8 cellular contexts compared by ENCODE assay signal in the genomic region with DNA sequence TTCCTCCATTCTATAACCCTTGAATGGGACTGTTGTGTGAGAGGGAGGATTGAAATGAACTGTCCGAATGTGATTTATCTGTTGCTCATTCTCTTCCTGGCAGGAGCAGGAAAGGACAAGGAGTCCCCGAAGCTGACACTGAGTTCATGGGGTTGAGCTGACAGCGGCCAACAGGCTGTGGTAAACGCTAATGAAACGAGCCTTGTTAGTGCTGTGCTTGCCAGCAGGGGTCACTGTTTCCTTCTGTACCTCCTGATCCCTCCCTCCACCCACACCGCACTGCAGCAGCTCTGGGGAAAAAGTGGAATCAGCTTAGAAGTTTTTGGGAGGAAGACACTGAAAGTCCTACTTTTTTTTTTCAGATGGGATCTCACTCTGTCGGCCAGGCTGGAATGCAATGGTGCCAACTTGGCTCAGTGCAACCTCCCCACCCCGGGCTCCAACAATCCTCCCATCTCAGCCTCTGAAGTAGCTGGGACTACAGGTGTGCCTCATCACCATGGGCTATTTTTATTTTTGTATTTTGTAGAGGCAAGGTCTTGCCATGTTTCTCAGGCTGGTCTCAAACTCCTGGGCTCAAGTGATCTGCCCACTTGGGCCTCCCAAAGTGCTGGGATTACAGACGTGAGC. TPM values are rescaled to one million over a fixed set of nuclear protein-coding genes. Genes with fewer than 3 reads are reported as not detected.
A peak's percentile ranks its signal among the peaks of the same experiment; 100 is the strongest.
DNase-seq lines count a peak whose midpoint lies in the region; ATAC-seq and TF ChIP-seq lines count a peak whose summit lies in the region.

No MANE protein-coding gene starts in this region.

- peaks cover 3% of the 10 kb centered on the region for H3K4me1 Mint-ChIP-seq in activated CD8-positive, alpha-beta T cell treated with anti-CD3 and anti-CD28 coated beads for 36 hours (ENCODE audit: low read depth)
- H3K4me1 Mint-ChIP-seq in effector memory CD8-positive, alpha-beta T cell (ENCODE audit: low read depth in 2 of 2), result peaks cover 0 to 1% of the 10 kb centered on the region in 2 donors
- H3K4me1 Mint-ChIP-seq in memory B cell, result peaks cover 2% of the 10 kb centered on the region

- H3K9me3 Mint-ChIP-seq in activated CD8-positive, alpha-beta T cell treated with anti-CD3 and anti-CD28 coated beads for 36 hours, result no peaks in the 10 kb centered on the region
- H3K9me3 Mint-ChIP-seq in effector memory CD8-positive, alpha-beta T cell, result no peaks in the 10 kb centered on the region
- H3K9me3 Mint-ChIP-seq in memory B cell, result no peaks in the 10 kb centered on the region

- H3K27me3 Mint-ChIP-seq in activated CD8-positive, alpha-beta T cell treated with anti-CD3 and anti-CD28 coated beads for 36 hours, result peaks cover 3% of the 10 kb centered on the region
- H3K27me3 Mint-ChIP-seq in effector memory CD8-positive, alpha-beta T cell, result no peaks in the 10 kb centered on the region
- H3K27me3 Mint-ChIP-seq in memory B cell, result no peaks in the 10 kb centered on the region

- intact Hi-C loops in activated CD8-positive, alpha-beta T cell treated with anti-CD3 and anti-CD28 coated beads for 36 hours (cut with micrococcal nuclease), result loop anchor here (2.0 kb wide), 1 partner anchor 322 kb away; no protein-coding TSS in a partner anchor

- DNase-seq in NCI-H345 (lab: John Stamatoyannopoulos, UW) (peak; percentile 46), memory B cell (ENCODE audit: low spot score in 2 of 2) (peak; percentile 43 to 61)
- peak; percentile 80 for DNase-seq in activated CD8-positive, alpha-beta T cell treated with anti-CD3 and anti-CD28 coated beads for 36 hours
- DNase-seq in effector memory CD8-positive, alpha-beta T cell, result peak; percentile 56 to 58 (median 56)
- DNase-seq in stimulated activated CD8-positive, alpha-beta memory T cell treated with anti-CD3 and anti-CD28 coated beads, Interleukin-15, amount 100 ng/mL, for 4 hours (ENCODE audit: low read depth in 2 of 2), result peak; percentile 25 to 42

- POLR2A ChIA-PET in activated CD8-positive, alpha-beta T cell treated with anti-CD3 and anti-CD28 coated beads for 36 hours (lab: Charles Lee), result interaction anchor here (0.7 to 1.2 kb wide), 3 partner anchors 29 to 114 kb away, joined by 3 read pairs; no protein-coding TSS in a partner anchor

- H3K27ac Mint-ChIP-seq in activated CD8-positive, alpha-beta T cell treated with anti-CD3 and anti-CD28 coated beads for 36 hours, result no peak overlapping the region
- H3K27ac Mint-ChIP-seq in effector memory CD8-positive, alpha-beta T cell, result no peak overlapping the region
- H3K27ac Mint-ChIP-seq in memory B cell, result no peak overlapping the region

- TF ChIP-seq CTCF in GM12875 (IDR thresholded peaks at IDR 0.05; ENCODE audit: borderline replicate concordance, insufficient read depth, low read depth, low read length), result peak; percentile 61
- TF ChIP-seq CTCF in activated CD8-positive, alpha-beta T cell treated with anti-CD3 and anti-CD28 coated beads for 36 hours (IDR thresholded peaks at IDR 0.05), result peak; percentile 84

- CTCF ChIA-PET in activated CD8-positive, alpha-beta T cell treated with anti-CD3 and anti-CD28 coated beads for 36 hours (lab: Charles Lee), result interaction anchor here (0.7 to 1.8 kb wide), 20 partner anchors 9 to 599 kb away, joined by 3 to 13 read pairs (median 3); no protein-coding TSS in a partner anchor

- no peak overlapping the region for H3K4me3 Mint-ChIP-seq in activated CD8-positive, alpha-beta T cell treated with anti-CD3 and anti-CD28 coated beads for 36 hours
- H3K4me3 Mint-ChIP-seq in effector memory CD8-positive, alpha-beta T cell, result no peak overlapping the region
- H3K4me3 Mint-ChIP-seq in memory B cell, result no peak overlapping the region

- H3K36me3 Mint-ChIP-seq in activated CD8-positive, alpha-beta T cell treated with anti-CD3 and anti-CD28 coated beads for 36 hours (ENCODE audit: low read depth), result no peaks in the 10 kb centered on the region
- H3K36me3 Mint-ChIP-seq in effector memory CD8-positive, alpha-beta T cell (ENCODE audit: insufficient read depth), result no peaks in the 10 kb centered on the region
- H3K36me3 Mint-ChIP-seq in memory B cell, result no peaks in the 10 kb centered on the region

- no peak overlapping the region for H3K4me3 ChIP-seq in GM12875 (ENCODE audit: low read depth, low read length)

- peak; percentile 89 for ATAC-seq in activated CD8-positive, alpha-beta T cell treated with anti-CD3 and anti-CD28 coated beads for 36 hours
- peak; percentile 87 for ATAC-seq in effector memory CD8-positive, alpha-beta T cell (replicated peaks)
- ATAC-seq in memory B cell (ENCODE audit: low read depth) (peak; percentile 93), GM18907 (IDR thresholded peaks at IDR 0.05; ENCODE audit: unreplicated experiment) (no peak), GM19035 (IDR thresholded peaks at IDR 0.05; ENCODE audit: unreplicated experiment) (no peak)

RNA-seq across cellular contexts. Expression of a gene that starts 6.7 kb away (rescaled TPM):
- total RNA-seq in activated CD8-positive, alpha-beta T cell treated with anti-CD3 and anti-CD28 coated beads for 36 hours, result 10 to 100 TPM; 14.0 to 14.1 TPM

RNA-seq across cellular contexts. Expression of a gene that starts 30.1 kb away (rescaled TPM):
- 10 to 100 TPM; 11.1 to 11.7 TPM for total RNA-seq in activated CD8-positive, alpha-beta T cell treated with anti-CD3 and anti-CD28 coated beads for 36 hours

RNA-seq across cellular contexts. Expression of a gene that starts 42.5 kb away (rescaled TPM):
- 1 to 10 TPM; 6.0 to 7.8 TPM for total RNA-seq in activated CD8-positive, alpha-beta T cell treated with anti-CD3 and anti-CD28 coated beads for 36 hours

RNA-seq across cellular contexts. Expression of a gene that starts 59.6 kb away (rescaled TPM):
- total RNA-seq in activated CD8-positive, alpha-beta T cell treated with anti-CD3 and anti-CD28 coated beads for 36 hours, result 10 to 100 TPM; 23.2 to 26.0 TPM

Comparison
In these comparisons a context has a peak if more than half of its experiments do, and no peak if none do; other contexts are left out.
1. ATAC-seq: peak in activated CD8-positive, alpha-beta T cell treated with anti-CD3 and anti-CD28 coated beads for 36 hours (single experiment), effector memory CD8-positive, alpha-beta T cell (single experiment) and memory B cell (single experiment); none in GM18907 (single experiment) and GM19035 (single experiment).
2. Peak in every context shown above with its lines, with median percentiles within 50 percentile points of each other: DNase-seq.